In the genomic region with DNA sequence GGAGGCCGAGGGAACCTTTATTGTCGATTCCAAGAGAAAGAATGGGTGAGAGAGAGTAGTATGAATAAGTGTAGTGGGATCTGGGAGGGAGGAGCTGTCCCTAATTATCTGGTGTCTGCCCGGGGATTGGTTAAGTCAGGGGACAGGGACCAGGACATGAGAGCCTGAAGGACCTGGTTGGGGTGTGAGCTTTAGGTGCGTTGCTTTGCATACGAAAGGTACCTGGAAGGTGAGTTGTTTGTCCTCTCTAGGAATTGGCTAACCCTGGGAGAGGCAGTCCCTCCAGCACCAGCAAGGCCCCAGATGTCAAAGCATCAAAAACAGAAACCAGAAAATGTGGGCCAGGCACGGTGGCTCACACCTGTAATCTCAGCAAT, we compare ENCODE assay signal across 23 cellular contexts.
"Had no signal": no experiment of that assay in that cellular context is flagged by ENCODE, and none has a peak within 500 bp of the region (broad histone marks: within the 10 kb centered on the region; RNA-seq: fewer than 3 reads in every experiment).

No MANE protein-coding gene starts in this region.

- ATAC-seq: gastrocnemius medialis; left colon; right lobe of liver; stimulated activated memory B cell treated with anti-CD40 and anti-IgM and Interleukin-4, amounts not matched to agents 10 μg/mL and 1 μg/mL and 100 μg/mL, for 72 hours had no signal

- H3K27ac ChIP-seq: coronary artery, esophagus squamous epithelium, gastrocnemius medialis, right lobe of liver, thoracic aorta, vagina had no signal

- H3K4me3 Mint-ChIP-seq: activated naive CD8-positive, alpha-beta T cell; activated T-helper 1 cell treated with anti-CD3 and anti-CD28 coated beads, Interleukin-12 subunit alpha, Interleukin-12 subunit beta, Interleukin-2, Interleukin-4 antibody, amounts not matched to agents 30 ng/mL and 10 ng/mL and 1 ng/mL, durations not matched to agents 14 hours and 24 hours and 36 hours; memory B cell; nephron progenitor cell; stimulated activated memory B cell treated with anti-CD40 and anti-IgM and Interleukin-4, amounts not matched to agents 10 μg/mL and 1 μg/mL and 100 μg/mL, for 72 hours; T-helper 17 cell; type B pancreatic cell had no signal

- H3K36me3 Mint-ChIP-seq: memory B cell; stimulated activated memory B cell treated with anti-CD40 and anti-IgM and Interleukin-4, amounts not matched to agents 10 μg/mL and 1 μg/mL and 100 μg/mL, for 72 hours had no signal

- H3K27me3 Mint-ChIP-seq: activated naive CD8-positive, alpha-beta T cell; type B pancreatic cell had no signal

- H3K4me3 ChIP-seq: coronary artery, esophagus squamous epithelium, gastrocnemius medialis, right lobe of liver, thoracic aorta, vagina had no signal

- DNase-seq: amniotic stem cell; cerebellar nuclear complex; esophagus squamous epithelium; gastrocnemius medialis; hippocampal formation; nephron progenitor cell; occipital lobe; right lobe of liver; small intestine; stimulated activated CD4-positive, alpha-beta T cell treated with anti-CD3 and anti-CD28 coated beads, Interleukin-15, amount 100 ng/mL, for 24 hours; SW 1271; T-helper 17 cell had no signal

- H3K27me3 ChIP-seq: esophagus squamous epithelium, gastrocnemius medialis, right lobe of liver, vagina had no signal

- H3K9me3 ChIP-seq: esophagus squamous epithelium, gastrocnemius medialis, right lobe of liver, thoracic aorta, vagina had no signal

- H3K27ac Mint-ChIP-seq: activated naive CD8-positive, alpha-beta T cell; activated T-helper 1 cell treated with anti-CD3 and anti-CD28 coated beads, Interleukin-12 subunit alpha, Interleukin-12 subunit beta, Interleukin-2, Interleukin-4 antibody, amounts not matched to agents 30 ng/mL and 10 ng/mL and 1 ng/mL, durations not matched to agents 14 hours and 24 hours and 36 hours; memory B cell; nephron progenitor cell; stimulated activated memory B cell treated with anti-CD40 and anti-IgM and Interleukin-4, amounts not matched to agents 10 μg/mL and 1 μg/mL and 100 μg/mL, for 72 hours; T-helper 17 cell; type B pancreatic cell had no signal

- H3K4me1 Mint-ChIP-seq: memory B cell had no signal

- FAIRE-seq: bronchial epithelial cell, keratinocyte, small intestine had no signal

- H3K9me3 Mint-ChIP-seq: activated T-helper 1 cell treated with anti-CD3 and anti-CD28 coated beads, Interleukin-12 subunit alpha, Interleukin-12 subunit beta, Interleukin-2, Interleukin-4 antibody, amounts not matched to agents 30 ng/mL and 10 ng/mL and 1 ng/mL, durations not matched to agents 14 hours and 24 hours and 36 hours; memory B cell; nephron progenitor cell; stimulated activated memory B cell treated with anti-CD40 and anti-IgM and Interleukin-4, amounts not matched to agents 10 μg/mL and 1 μg/mL and 100 μg/mL, for 72 hours; type B pancreatic cell had no signal
